In the genomic region with DNA sequence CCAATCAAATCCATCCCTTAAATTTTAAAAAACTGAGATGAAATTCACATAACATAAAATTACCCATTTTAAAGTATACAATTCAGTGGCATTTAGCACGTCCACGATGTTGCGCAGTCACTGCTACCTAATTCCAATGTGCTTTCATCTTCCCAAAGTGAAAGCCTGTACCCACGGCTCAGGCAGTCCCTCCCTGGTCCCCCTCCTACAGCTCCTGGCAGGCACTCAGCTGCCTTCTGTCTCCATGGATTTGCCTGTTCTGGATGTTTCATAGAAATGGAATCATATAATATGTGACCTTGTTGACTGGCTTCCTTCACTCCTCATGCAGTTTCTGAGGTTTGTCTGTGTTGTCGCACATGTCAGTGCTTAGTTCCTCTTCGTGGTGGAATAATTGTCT, we compare ENCODE assay signal across 19 cellular contexts.
DNase-seq lines count a peak whose midpoint lies in the region; ATAC-seq and TF ChIP-seq lines count a peak whose summit lies in the region.
"Had no signal": no experiment of that assay in that cellular context is flagged by ENCODE, and none has a peak within 500 bp of the region (broad histone marks: within the 10 kb centered on the region; RNA-seq: fewer than 3 reads in every experiment).

No MANE protein-coding gene starts in this region.

- DNase-seq in Ammon's horn (ENCODE audit: low spot score): peak; percentile 73
- peak; percentile 41 for DNase-seq in G401 (ENCODE audit: low spot score)
- DNase-seq in esophagus muscularis mucosa (ENCODE audit: extremely low spot score): peak; percentile 66
- peak; percentile 14 for DNase-seq in pons (ENCODE audit: low spot score)
- DNase-seq in activated CD4-positive, CD25-positive, alpha-beta regulatory T cell treated with anti-CD3 and anti-CD28 coated beads, Interleukin-2, amount 50 U/mL, for 72 hours: no peak
- DNase-seq in CD14-positive monocyte (ENCODE audit: low spot score): no peak
- DNase-seq in effector memory CD8-positive, alpha-beta T cell: no peak
- DNase-seq: 8988T; CD4-positive, CD25-positive, alpha-beta regulatory T cell; CD8-positive, alpha-beta memory T cell; COR-L47; DMS 273 treated with DMSO at 0.1 percent for 48 hours; DMS53; DND-41; EL; GM23248 had no signal

- H3K4me3 ChIP-seq in esophagus muscularis mucosa: no peak overlapping the region
- H3K4me3 ChIP-seq: GM23248, HAP-1 had no signal

- peaks cover 2 to 15% (median 3%) of the 10 kb centered on the region in 3 donors for H3K27me3 Mint-ChIP-seq in CD14-positive monocyte (ENCODE audit: low read depth in 3 of 3)
- H3K27me3 Mint-ChIP-seq in effector memory CD8-positive, alpha-beta T cell: peaks cover 35 to 50% of the 10 kb centered on the region in 2 donors

- no peak for TF ChIP-seq EP300 in esophagus muscularis mucosa (IDR thresholded peaks at IDR 0.05)

- peaks cover 4% of the 10 kb centered on the region for H3K4me1 Mint-ChIP-seq in CD14-positive monocyte
- H3K4me1 Mint-ChIP-seq in effector memory CD8-positive, alpha-beta T cell (ENCODE audit: low read depth in 2 of 2): no peaks in the 10 kb centered on the region
- H3K4me1 Mint-ChIP-seq: CD4-positive, CD25-positive, alpha-beta regulatory T cell; CD8-positive, alpha-beta memory T cell; IgD-negative memory B cell had no signal

- no peak for ATAC-seq in effector memory CD8-positive, alpha-beta T cell (replicated peaks)
- ATAC-seq: HepG2 had no signal

- no peaks in the 10 kb centered on the region for H3K36me3 Mint-ChIP-seq in CD14-positive monocyte
- peaks cover 1% of the 10 kb centered on the region for H3K36me3 Mint-ChIP-seq in effector memory CD8-positive, alpha-beta T cell (ENCODE audit: insufficient read depth)
- H3K36me3 Mint-ChIP-seq: CD4-positive, CD25-positive, alpha-beta regulatory T cell; CD8-positive, alpha-beta memory T cell had no signal

- WGBS in esophagus muscularis mucosa: 63% methylated on average over 6 of the region's 6 CpGs

- TF ChIP-seq POLR2A in esophagus muscularis mucosa (IDR thresholded peaks at IDR 0.05; ENCODE audit: low read depth): no peak

- in situ Hi-C loops in G401 (cut with HindIII; ENCODE audit: low sequenced_read_pairs): no loop called here

- no peak overlapping the region for H3K27ac ChIP-seq in esophagus muscularis mucosa (replicated peaks in 1 of 4)
- H3K27ac ChIP-seq: GM23248 had no signal

- H3K4me1 ChIP-seq in esophagus muscularis mucosa: peaks cover 0 to 5% (median 1%) of the 10 kb centered on the region in 4 donors
- H3K4me1 ChIP-seq: HAP-1 had no signal

- no peaks in the 10 kb centered on the region for H3K9me3 Mint-ChIP-seq in CD14-positive monocyte
- peaks cover 0 to 6% of the 10 kb centered on the region in 2 donors for H3K9me3 Mint-ChIP-seq in effector memory CD8-positive, alpha-beta T cell
- H3K9me3 Mint-ChIP-seq: CD8-positive, alpha-beta memory T cell had no signal

- H3K9me3 ChIP-seq in esophagus muscularis mucosa: no peaks in the 10 kb centered on the region
- H3K9me3 ChIP-seq: HAP-1 had no signal

- H3K4me3 Mint-ChIP-seq in CD14-positive monocyte: peak overlapping the region in 1 of 2 donors; percentile 43
- no peak overlapping the region for H3K4me3 Mint-ChIP-seq in effector memory CD8-positive, alpha-beta T cell
- H3K4me3 Mint-ChIP-seq: CD4-positive, CD25-positive, alpha-beta regulatory T cell; CD8-positive, alpha-beta memory T cell had no signal

- no peaks in the 10 kb centered on the region for H3K36me3 ChIP-seq in esophagus muscularis mucosa
- H3K36me3 ChIP-seq: HAP-1 had no signal

- intact Hi-C loops in esophagus muscularis mucosa (cut with DNase I) (no loop called here), CD14-positive monocyte (cut with micrococcal nuclease) (no loop called here)

- no peak overlapping the region for H3K27ac Mint-ChIP-seq in CD14-positive monocyte
- H3K27ac Mint-ChIP-seq in effector memory CD8-positive, alpha-beta T cell: no peak overlapping the region
- H3K27ac Mint-ChIP-seq: CD4-positive, CD25-positive, alpha-beta regulatory T cell; CD8-positive, alpha-beta memory T cell; IgD-negative memory B cell had no signal

- H3K27me3 ChIP-seq in esophagus muscularis mucosa: peaks cover 0 to 48% (median 0%) of the 10 kb centered on the region in 4 donors

- no peak for TF ChIP-seq CTCF in esophagus muscularis mucosa (IDR thresholded peaks at IDR 0.05)
- TF ChIP-seq CTCF in CD14-positive monocyte (IDR thresholded peaks at IDR 0.05): no peak

Comparison
In these comparisons a context has a peak if more than half of its experiments do, and no peak if none do; other contexts are left out.
1. DNase-seq: peak in Ammon's horn (single experiment), G401 (single experiment), esophagus muscularis mucosa (single experiment) and pons (single experiment); none in activated CD4-positive, CD25-positive, alpha-beta regulatory T cell treated with anti-CD3 and anti-CD28 coated beads, Interleukin-2, amount 50 U/mL, for 72 hours (single experiment), CD14-positive monocyte (single experiment) and effector memory CD8-positive, alpha-beta T cell (0 of 3).